In the genomic region with DNA sequence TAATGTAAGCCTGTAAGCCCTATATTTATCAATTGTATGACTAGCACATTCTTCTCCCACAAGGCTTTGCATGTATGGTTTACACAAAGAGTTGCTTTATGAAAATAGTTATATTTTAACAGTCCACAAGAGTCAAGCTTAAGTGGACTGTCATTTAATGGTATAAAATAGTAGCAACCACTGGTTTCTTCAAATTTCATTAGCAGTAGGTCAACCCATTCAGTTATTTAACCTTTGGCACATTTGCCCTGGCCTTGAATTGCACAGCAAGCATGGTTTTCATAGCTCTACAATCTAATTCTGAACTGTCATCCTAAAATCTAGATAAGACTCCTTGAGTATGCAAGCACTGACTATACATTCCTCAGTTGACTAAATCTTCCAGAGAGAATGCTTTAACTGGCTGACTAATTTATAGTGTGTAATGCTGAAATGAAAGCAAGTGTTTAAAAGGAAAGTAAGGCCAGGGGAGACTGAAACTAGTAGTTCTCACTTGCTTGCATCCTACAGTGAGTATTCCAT, we compare ENCODE assay signal across 9 cellular contexts. TPM values are rescaled to one million over a fixed set of nuclear protein-coding genes. Genes with fewer than 3 reads are reported as not detected.
DNase-seq lines count a peak whose midpoint lies in the region; ATAC-seq and TF ChIP-seq lines count a peak whose summit lies in the region.
"Had no signal": no experiment of that assay in that cellular context is flagged by ENCODE, and none has a peak within 500 bp of the region (broad histone marks: within the 10 kb centered on the region; RNA-seq: fewer than 3 reads in every experiment).

No MANE protein-coding gene starts in this region.

- H3K27me3 Mint-ChIP-seq in CD8-positive, alpha-beta T cell (ENCODE audit: low read depth): no peaks in the 10 kb centered on the region
- peaks cover 74% of the 10 kb centered on the region for H3K27me3 Mint-ChIP-seq in endodermal cell (ENCODE audit: insufficient read depth)

- peaks cover 9% of the 10 kb centered on the region for H3K36me3 Mint-ChIP-seq in CD8-positive, alpha-beta T cell
- no peaks in the 10 kb centered on the region for H3K36me3 Mint-ChIP-seq in endodermal cell (ENCODE audit: low read depth)

- ATAC-seq in CD8-positive, alpha-beta T cell: peak; percentile 22
- ATAC-seq in GM19468 (IDR thresholded peaks at IDR 0.05; ENCODE audit: extremely low read depth, unreplicated experiment) (peak; percentile 43), HG03469 (IDR thresholded peaks at IDR 0.05; ENCODE audit: unreplicated experiment) (peak; percentile 53)
- ATAC-seq: HCT116 had no signal

- H3K27ac Mint-ChIP-seq in CD8-positive, alpha-beta T cell: no peak overlapping the region
- no peak overlapping the region for H3K27ac Mint-ChIP-seq in endodermal cell

- H3K4me1 ChIP-seq in CD8-positive, alpha-beta T cell (ENCODE audit: insufficient read depth, low read length): peaks cover 26% of the 10 kb centered on the region
- peaks cover 9% of the 10 kb centered on the region for H3K4me1 ChIP-seq in endodermal cell (ENCODE audit: control insufficient read depth, insufficient read depth, low read length)

- H3K9ac ChIP-seq in endodermal cell (ENCODE audit: extremely low read depth, low read length, poor library complexity, severe bottlenecking): no peak overlapping the region

- CTCF ChIA-PET in CD8-positive, alpha-beta T cell (lab: Charles Lee): interaction anchor here (0.7 to 1.3 kb wide), 2 partner anchors 61 to 485 kb away, joined by 3 to 5 read pairs; no protein-coding TSS in a partner anchor

- peak overlapping the region; percentile 96 for H3K4me3 Mint-ChIP-seq in CD8-positive, alpha-beta T cell
- no peak overlapping the region for H3K4me3 Mint-ChIP-seq in endodermal cell

- no peak for TF ChIP-seq CTCF in CD8-positive, alpha-beta T cell (IDR thresholded peaks at IDR 0.05)
- TF ChIP-seq CTCF in endodermal cell (conservative IDR thresholded peaks at IDR 0.05): no peak

- H3K9me3 Mint-ChIP-seq in CD8-positive, alpha-beta T cell: no peaks in the 10 kb centered on the region
- H3K9me3 Mint-ChIP-seq in endodermal cell: peaks cover 6% of the 10 kb centered on the region

- H3K4me1 Mint-ChIP-seq in CD8-positive, alpha-beta T cell (ENCODE audit: low read depth): peaks cover 58% of the 10 kb centered on the region
- peaks cover 34% of the 10 kb centered on the region for H3K4me1 Mint-ChIP-seq in endodermal cell

- H3K27ac ChIP-seq in CD8-positive, alpha-beta T cell (ENCODE audit: low read depth, low read length): no peak overlapping the region
- no peak overlapping the region for H3K27ac ChIP-seq in endodermal cell (ENCODE audit: low read depth, low read length)

- H3K4me3 ChIP-seq in CD8-positive, alpha-beta T cell (ENCODE audit: low read depth, low read length): no peak overlapping the region
- peak overlapping the region; percentile 47 for H3K4me3 ChIP-seq in endodermal cell (ENCODE audit: low read length)

- H3K9me3 ChIP-seq in CD8-positive, alpha-beta T cell (ENCODE audit: low read length): no peaks in the 10 kb centered on the region
- H3K9me3 ChIP-seq in endodermal cell (ENCODE audit: control insufficient read depth, low read length): peaks cover 13% of the 10 kb centered on the region

- H3K27me3 ChIP-seq in CD8-positive, alpha-beta T cell (ENCODE audit: insufficient read depth, low read length): no peaks in the 10 kb centered on the region
- H3K27me3 ChIP-seq in endodermal cell (ENCODE audit: control insufficient read depth, insufficient read depth, low read length, poor library complexity, severe bottlenecking): peaks cover 54% of the 10 kb centered on the region

- intact Hi-C loops in CD8-positive, alpha-beta T cell (cut with DNase I, micrococcal nuclease): loop anchor here in 1 of 2 experiments (5.0 kb wide), 2 partner anchors 50 to 120 kb away; no protein-coding TSS in a partner anchor

- DNase-seq in CD8-positive, alpha-beta T cell: no peak
- DNase-seq in endodermal cell (no peak), DMS 273 (lab: John Stamatoyannopoulos, UW; ENCODE audit: unreplicated experiment) (no peak), NOMO-1 (lab: John Stamatoyannopoulos, UW; ENCODE audit: unreplicated experiment in 2 of 2) (no peak), NCI-H2081 (lab: John Stamatoyannopoulos, UW) (no peak)
- DNase-seq in stimulated activated CD4-positive, alpha-beta T cell treated with anti-CD3 and anti-CD28 coated beads, Interleukin-4, amount 100 ng/mL, for 24 hours: no peak

- H3K36me3 ChIP-seq in CD8-positive, alpha-beta T cell (ENCODE audit: insufficient read depth, low read length): no peaks in the 10 kb centered on the region
- no peaks in the 10 kb centered on the region for H3K36me3 ChIP-seq in endodermal cell (ENCODE audit: control insufficient read depth, insufficient read depth, low read length)

- POLR2A ChIA-PET in CD8-positive, alpha-beta T cell (lab: Charles Lee): interaction anchor here (1.0 to 2.3 kb wide), 6 partner anchors 8 to 60 kb away, joined by 3 to 14 read pairs (median 6); no protein-coding TSS in a partner anchor

RNA-seq across cellular contexts. Expression of a gene that starts 1.8 kb away (rescaled TPM):
- 10 to 100 TPM; 13.5 to 15.4 TPM for total RNA-seq in CD8-positive, alpha-beta T cell
- total RNA-seq in endodermal cell: 1 to 10 TPM in 1 of 2 donors, under 1 TPM in 1; 0.46 to 1.2 TPM
- 2.4 TPM for polyA plus RNA-seq in endodermal cell (2013, experiment 1 of 2)
- 2.9 TPM for polyA plus RNA-seq in endodermal cell (2013, experiment 2 of 2)

Comparison
In these comparisons a context has a peak if more than half of its experiments do, and no peak if none do; other contexts are left out.
1. RNA of a gene that starts 1.8 kb away (total RNA-seq): 13.5 to 15.4 TPM in CD8-positive, alpha-beta T cell; 0.46 to 1.2 TPM in endodermal cell; every median in the first group is over 4 times any median in the second.
2. Peak in every context shown above with its lines, with median percentiles within 50 percentile points of each other: ATAC-seq.